ENCODE assay signal across 14 cellular contexts in the genomic region with DNA sequence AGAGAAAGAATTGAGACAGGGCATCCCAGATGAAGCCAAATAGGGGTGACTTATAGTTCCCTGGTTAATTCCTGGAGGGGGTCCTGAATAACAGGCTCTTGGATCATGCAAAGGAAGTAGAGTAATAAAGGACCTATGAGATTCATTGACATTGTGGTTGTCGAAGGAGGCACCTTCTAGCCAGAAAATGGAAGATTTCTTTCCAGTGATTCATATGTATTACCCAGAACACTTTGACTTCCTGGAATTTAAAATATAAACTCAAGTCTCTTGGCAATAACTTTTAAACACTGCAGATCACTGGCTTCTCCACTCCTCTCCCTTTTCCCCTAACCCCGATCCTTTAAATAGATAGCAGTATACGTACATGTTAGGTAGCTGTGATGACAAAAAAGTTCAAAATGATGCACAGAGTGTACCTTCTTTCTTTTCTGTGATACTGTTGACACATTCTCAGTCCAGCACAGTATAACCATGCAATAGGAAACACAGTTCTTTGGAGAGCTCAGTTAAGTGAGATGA.
DNase-seq lines count a peak whose midpoint lies in the region; ATAC-seq, FAIRE-seq and TF ChIP-seq lines count a peak whose summit lies in the region.
"Had no signal": no experiment of that assay in that cellular context is flagged by ENCODE, and none has a peak within 500 bp of the region (broad histone marks: within the 10 kb centered on the region; RNA-seq: fewer than 3 reads in every experiment).

No MANE protein-coding gene starts in this region.

- no peaks in the 10 kb centered on the region for H3K4me1 Mint-ChIP-seq in immature natural killer cell
- H3K4me1 Mint-ChIP-seq: CD4-positive, CD25-positive, alpha-beta regulatory T cell had no signal

- ATAC-seq in GM19395 (IDR thresholded peaks at IDR 0.05; ENCODE audit: unreplicated experiment) (no peak), GM18502 (IDR thresholded peaks at IDR 0.05; ENCODE audit: poor library complexity, unreplicated experiment) (no peak), GM19328 (IDR thresholded peaks at IDR 0.05; ENCODE audit: unreplicated experiment) (no peak)

- peaks cover 4% of the 10 kb centered on the region for H3K79me2 ChIP-seq in endothelial cell of umbilical vein (ENCODE audit: control insufficient read depth, insufficient read depth, low read length)

- H3K9me3 Mint-ChIP-seq in immature natural killer cell: no peaks in the 10 kb centered on the region
- H3K9me3 Mint-ChIP-seq: CD4-positive, CD25-positive, alpha-beta regulatory T cell had no signal

- H3K4me1 ChIP-seq in endothelial cell of umbilical vein (ENCODE audit: control insufficient read depth, extremely low read depth, insufficient read depth, low read length) (peaks cover 19% of the 10 kb centered on the region), muscle layer of duodenum (ENCODE audit: control insufficient read depth in 1 of 2, insufficient read depth in 2 of 2, low read length in 2 of 2) (peaks cover 2 to 3% of the 10 kb centered on the region in 2 donors)

- DNase-seq in AG08396 (ENCODE audit: low spot score) (peak; percentile 49), LHCN-M2 (ENCODE audit: low read depth) (peak; percentile 90), endothelial cell of umbilical vein (ENCODE audit: low read depth, low spot score) (peak; percentile 85), immature natural killer cell (no peak)
- DNase-seq: CD4-positive, CD25-positive, alpha-beta regulatory T cell; erythroblast; MV-4-11; NCI-H524 treated with DMSO at 0.1 percent for 48 hours had no signal

- H3K27me3 Mint-ChIP-seq in immature natural killer cell (ENCODE audit: low read depth in 3 of 3): peaks cover 0 to 2% (median 1%) of the 10 kb centered on the region in 3 donors

- intact Hi-C loops in endothelial cell of umbilical vein (cut with micrococcal nuclease): no loop called here

- H3K27ac ChIP-seq in endothelial cell of umbilical vein (ENCODE audit: insufficient read depth, low read depth, low read length) (peak overlapping the region; percentile 88), muscle layer of duodenum (ENCODE audit: low read length) (peak overlapping the region; percentile 78)
- H3K27ac ChIP-seq: SK-N-MC had no signal

- H3K4me2 ChIP-seq in endothelial cell of umbilical vein (ENCODE audit: insufficient read depth, low read length): peak overlapping the region; percentile 69

- H3K9me1 ChIP-seq in endothelial cell of umbilical vein (replicated peaks; ENCODE audit: control insufficient read depth, extremely low read depth, insufficient read depth, low read length): no peaks in the 10 kb centered on the region

- peak; percentile 96 for FAIRE-seq in endothelial cell of umbilical vein (lab: Jason Lieb, UNC)

- H3K36me3 ChIP-seq in endothelial cell of umbilical vein (ENCODE audit: control insufficient read depth in 2 of 2, extremely low read depth in 1 of 2, insufficient read depth in 2 of 2, low read length in 2 of 2): no peaks in the 10 kb centered on the region
- H3K36me3 ChIP-seq in muscle layer of duodenum (ENCODE audit: control insufficient read depth in 1 of 2, insufficient read depth in 2 of 2, low read length in 2 of 2): no peaks in the 10 kb centered on the region

- no peak overlapping the region for H3K27ac Mint-ChIP-seq in immature natural killer cell
- H3K27ac Mint-ChIP-seq: CD4-positive, CD25-positive, alpha-beta regulatory T cell had no signal

- no peak overlapping the region for H3K4me3 Mint-ChIP-seq in immature natural killer cell
- H3K4me3 Mint-ChIP-seq: CD4-positive, CD25-positive, alpha-beta regulatory T cell had no signal

- no peaks in the 10 kb centered on the region for H3K27me3 ChIP-seq in endothelial cell of umbilical vein (ENCODE audit: control insufficient read depth in 2 of 2, insufficient read depth in 2 of 2, low read length in 2 of 2)
- H3K27me3 ChIP-seq in muscle layer of duodenum (ENCODE audit: low read depth, low read length): no peaks in the 10 kb centered on the region

- POLR2A ChIA-PET in endothelial cell of umbilical vein (lab: Charles Lee): no interaction called here

- CTCF ChIA-PET in endothelial cell of umbilical vein (lab: Charles Lee): no interaction called here

- no peaks in the 10 kb centered on the region for H4K20me1 ChIP-seq in endothelial cell of umbilical vein (replicated peaks; ENCODE audit: control insufficient read depth, extremely low read depth, insufficient read depth, low read length)

- dilution Hi-C loops in endothelial cell of umbilical vein (cut with MboI; ENCODE audit: extremely low pct_ligation_motif_present, low sequenced_read_pairs): no loop called here

- peak overlapping the region; percentile 44 for H3K9ac ChIP-seq in endothelial cell of umbilical vein (replicated peaks; ENCODE audit: extremely low read depth, insufficient read depth, low read length)

- no peaks in the 10 kb centered on the region for H3K36me3 Mint-ChIP-seq in immature natural killer cell
- H3K36me3 Mint-ChIP-seq: CD4-positive, CD25-positive, alpha-beta regulatory T cell had no signal

- no peaks in the 10 kb centered on the region for H3K9me3 ChIP-seq in endothelial cell of umbilical vein (replicated peaks; ENCODE audit: control insufficient read depth, insufficient read depth, low read length)
- no peaks in the 10 kb centered on the region for H3K9me3 ChIP-seq in muscle layer of duodenum (ENCODE audit: control insufficient read depth in 1 of 2, low read length in 2 of 2)

- no peak for TF ChIP-seq CTCF in endothelial cell of umbilical vein (IDR thresholded peaks at IDR 0.05; ENCODE audit: extremely low read depth in 1 of 2, insufficient read depth in 1 of 2, low read depth in 1 of 2, low read length in 2 of 2)

- peak; percentile 34 for TF ChIP-seq POLR2A in endothelial cell of umbilical vein (IDR thresholded peaks at IDR 0.05; ENCODE audit: low read depth, low read length)

- BruUV-seq in endothelial cell of umbilical vein (replicated peaks; lab: Mats Ljungman, UMichigan): no TSS peak

- no peak overlapping the region for H3K4me3 ChIP-seq in endothelial cell of umbilical vein (replicated peaks in 1 of 3; ENCODE audit: insufficient read depth in 1 of 3, low read depth in 1 of 3, low read length in 3 of 3)
- no peak overlapping the region for H3K4me3 ChIP-seq in muscle layer of duodenum (ENCODE audit: low read depth in 1 of 2, low read length in 2 of 2)
- H3K4me3 ChIP-seq: SK-N-MC, skin epidermis had no signal

- peak overlapping the region; percentile 42 for H2AFZ ChIP-seq in endothelial cell of umbilical vein (ENCODE audit: low read depth, low read length)

TF ChIP-seq in endothelial cell of umbilical vein, 7 proteins besides CTCF, POLR2A, EP300 and RAD21:
- TF ChIP-seq FOS (IDR thresholded peaks at IDR 0.05; ENCODE audit: borderline replicate concordance, insufficient read depth, low read length): peak; percentile 81
- TF ChIP-seq GATA2 (IDR thresholded peaks at IDR 0.05; ENCODE audit: insufficient read depth, insufficient read length, low read depth, low read length): peak; percentile 56
- TF ChIP-seq POLR2AphosphoS5 (IDR thresholded peaks at IDR 0.05; ENCODE audit: insufficient read depth, low read depth, low read length): peak; percentile 52
- TF ChIP-seq, protein P1, sequence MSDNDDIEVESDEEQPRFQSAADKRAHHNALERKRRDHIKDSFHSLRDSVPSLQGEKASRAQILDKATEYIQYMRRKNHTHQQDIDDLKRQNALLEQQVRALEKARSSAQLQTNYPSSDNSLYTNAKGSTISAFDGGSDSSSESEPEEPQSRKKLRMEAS (IDR thresholded peaks at IDR 0.05; ENCODE audit: insufficient read depth, insufficient read length): no peak
- no peak for TF ChIP-seq EZH2 (IDR thresholded peaks at IDR 0.05; ENCODE audit: borderline replicate concordance, low read depth, low read length, severe bottlenecking)
- TF ChIP-seq JUN (IDR thresholded peaks at IDR 0.05; ENCODE audit: borderline replicate concordance, insufficient read depth, insufficient read length, low read depth): peak; percentile 62
TF ChIP-seq in endothelial cell of umbilical vein: peak in this region for 4.

Comparison
In these comparisons a context has a peak if more than half of its experiments do, and no peak if none do; other contexts are left out.
1. DNase-seq: peak in AG08396 (single experiment), LHCN-M2 (single experiment) and endothelial cell of umbilical vein (single experiment); none in immature natural killer cell (0 of 3).